Comparison of ENCODE assay signal across 2 cellular contexts in genomic region chr1:71053758-71054157, GRCh38.
TF ChIP-seq lines count a peak whose summit lies in the region.

No MANE protein-coding gene starts in this region.

TF ChIP-seq in SK-N-SH treated with all-trans-retinoic acid at 6 μM for 48 hours, 23 proteins besides CTCF, POLR2A, EP300 and RAD21 (continued from another document):
- TF ChIP-seq TSHZ2 (CRISPR knock-in tag; IDR thresholded peaks at IDR 0.05) (no peak), CSDC2 (CRISPR knock-in tag; IDR thresholded peaks at IDR 0.05) (no peak), ISL1 (CRISPR knock-in tag; IDR thresholded peaks at IDR 0.05) (no peak), ZNF8 (CRISPR knock-in tag; IDR thresholded peaks at IDR 0.05) (no peak), CREB5 (CRISPR knock-in tag; IDR thresholded peaks at IDR 0.05; ENCODE audit: low read depth) (no peak), ZNF70 (CRISPR knock-in tag; IDR thresholded peaks at IDR 0.05) (no peak), GLIS3 (CRISPR knock-in tag; IDR thresholded peaks at IDR 0.05) (no peak), BACH2 (CRISPR knock-in tag; IDR thresholded peaks at IDR 0.05; ENCODE audit: borderline replicate concordance) (no peak), POU6F1 (CRISPR knock-in tag; IDR thresholded peaks at IDR 0.05; ENCODE audit: borderline replicate concordance, low read depth) (no peak)

TF ChIP-seq in SK-N-SH, 30 proteins besides CTCF, POLR2A, EP300 and RAD21 (continued from another document):
- TF ChIP-seq SMC3 (IDR thresholded peaks at IDR 0.05; ENCODE audit: low read depth, low read length) (no peak), YY1 (IDR thresholded peaks at IDR 0.05; ENCODE audit: low read depth) (no peak), MXI1 (IDR thresholded peaks at IDR 0.05; ENCODE audit: low read depth, low read length) (no peak), NFIC (IDR thresholded peaks at IDR 0.05; ENCODE audit: borderline replicate concordance) (no peak), FOXM1 (IDR thresholded peaks at IDR 0.05; ENCODE audit: low read depth) (no peak), CHD2 (IDR thresholded peaks at IDR 0.05; ENCODE audit: low read length, partially characterized antibody) (no peak)
